In genomic region chr1:36088577-36089392, GRCh38 we compare ENCODE assay signal across 8 cellular contexts. TPM values are rescaled to one million over a fixed set of nuclear protein-coding genes. Genes with fewer than 3 reads are reported as not detected.
DNase-seq lines count a peak whose midpoint lies in the region; ATAC-seq and TF ChIP-seq lines count a peak whose summit lies in the region.

Gene ADPRS, plus strand, starts transcription at chr1:36088892. Its CDS starts 13 bp downstream, at chr1:36088905.

- H3K79me2 ChIP-seq in SK-N-SH (ENCODE audit: insufficient read depth) = peaks cover 40% of the 10 kb centered on the region

- H2AFZ ChIP-seq in SK-N-SH (ENCODE audit: low read depth) = peak within 1 kb of the TSS; percentile 100

- H3K27me3 ChIP-seq in SK-N-SH (ENCODE audit: insufficient read depth) = no peaks in the 10 kb centered on the region
- H3K27me3 ChIP-seq in suprapubic skin = no peaks in the 10 kb centered on the region

- peak within 1 kb of the TSS; percentile 84 for H3K9ac ChIP-seq in SK-N-SH

- ATAC-seq in HG02571 (IDR thresholded peaks at IDR 0.05; ENCODE audit: unreplicated experiment) = peak; percentile 76

- H3K9me2 ChIP-seq in SK-N-SH = no peaks in the 10 kb centered on the region

- H3K9me3 ChIP-seq in SK-N-SH (no peaks in the 10 kb centered on the region), suprapubic skin (no peaks in the 10 kb centered on the region)

- peaks cover 3 to 47% of the 10 kb centered on the region in 2 experiments; a peak in 3 of 4 replicates for H3K4me1 ChIP-seq in SK-N-SH (ENCODE audit: control insufficient read depth in 1 of 2, insufficient read depth in 2 of 2, low read depth in 1 of 2, low read length in 1 of 2)
- H3K4me1 ChIP-seq in suprapubic skin = peaks cover 46% of the 10 kb centered on the region

- under 1% methylated on average over 26 of the region's 84 CpGs for WGBS in SK-N-SH (ENCODE audit: low lambda C conversion rate)
- 0% methylated on average over 7 of the region's 84 CpGs for WGBS in suprapubic skin

- TF ChIP-seq RAD21 in SK-N-SH (IDR thresholded peaks at IDR 0.05; ENCODE audit: low read length) = peak; percentile 43

- H3K27ac ChIP-seq in SK-N-SH (ENCODE audit: low read depth in 2 of 2, low read length in 1 of 2) (peak within 1 kb of the TSS; percentile 45 to 91; a peak in 3 of 4 replicates), suprapubic skin (peak within 1 kb of the TSS; percentile 88)

- TF ChIP-seq CTCF in NB4 (IDR thresholded peaks at IDR 0.05; ENCODE audit: low read depth, low read length) = peak; percentile 77
- peak; percentile 93 for TF ChIP-seq CTCF in SK-N-SH (IDR thresholded peaks at IDR 0.05)
- peak; percentile 93 to 99 for TF ChIP-seq CTCF in suprapubic skin (IDR thresholded peaks at IDR 0.05)

- H3K36me3 ChIP-seq in SK-N-SH (replicated peaks in 1 of 2; ENCODE audit: control insufficient read depth in 1 of 2, insufficient read depth in 2 of 2, low read length in 1 of 2) (peaks cover 12 to 29% of the 10 kb centered on the region in 2 experiments), suprapubic skin (peaks cover 24% of the 10 kb centered on the region)

- H3F3A ChIP-seq in SK-N-SH (replicated peaks; ENCODE audit: insufficient read depth) = peaks cover 5% of the 10 kb centered on the region

- no peaks in the 10 kb centered on the region for H4K20me1 ChIP-seq in SK-N-SH (ENCODE audit: insufficient read depth)

- POLR2A ChIA-PET in SK-N-SH (lab: Yijun Ruan, JAX) = no interaction called here

- peak in 1 of 2 experiments; percentile 54; a peak in 1 of 4 replicates for TF ChIP-seq EP300 in SK-N-SH (IDR thresholded peaks at IDR 0.05; ENCODE audit: borderline replicate concordance in 1 of 2, low read depth in 1 of 2, low read length in 1 of 2)
- TF ChIP-seq EP300 in suprapubic skin (IDR thresholded peaks at IDR 0.05) = no peak

- CTCF ChIA-PET in SK-N-SH (lab: Yijun Ruan, JAX) = interaction anchor here (0.7 to 32.6 kb wide), 3 partner anchors 11 to 46 kb away, joined by 3 to 700 read pairs (median 4); no protein-coding TSS in a partner anchor

- DNase-seq in NB4 (ENCODE audit: low read depth) (peak; percentile 92), SK-N-SH (peak; percentile 95), globus pallidus (ENCODE audit: low spot score) (peak; percentile 80), occipital lobe (lab: John Stamatoyannopoulos, UW) (peak; percentile 77), suprapubic skin (ENCODE audit: low spot score in 2 of 2) (peak; percentile 93)
- peak; percentile 90 for DNase-seq in activated naive CD4-positive, alpha-beta T cell treated with anti-CD3 and anti-CD28 coated beads, Interleukin-2, amount 50 U/mL, for 16 hours

- peak within 1 kb of the TSS; percentile 99 for H3K4me2 ChIP-seq in SK-N-SH

- TF ChIP-seq POLR2A in GM10847 (IDR thresholded peaks at IDR 0.05; ENCODE audit: extremely low read depth, insufficient read length) (peak; percentile 95), NB4 (IDR thresholded peaks at IDR 0.05; ENCODE audit: extremely low read depth, insufficient read length) (peak; percentile 82), suprapubic skin (IDR thresholded peaks at IDR 0.05) (peak; percentile 80 to 84)

- H3K4me3 ChIP-seq in NB4 (ENCODE audit: low read depth, low read length) (peak within 1 kb of the TSS; percentile 85), SK-N-SH (ENCODE audit: low read depth in 2 of 2, low read length in 1 of 2) (peak within 1 kb of the TSS; percentile 95 to 97), suprapubic skin (peak within 1 kb of the TSS; percentile 99)

TF ChIP-seq in SK-N-SH, 30 proteins besides CTCF, POLR2A, EP300 and RAD21 (continues in another document):
- no peak; the same call in 1 of the 2 replicates for TF ChIP-seq NRF1 (IDR thresholded peaks at IDR 0.05; ENCODE audit: low read depth, low read length)
- peak; percentile 72; the same call in 1 of the 2 replicates for TF ChIP-seq REST (IDR thresholded peaks at IDR 0.05; ENCODE audit: low read depth, low read length)
- peak; percentile 32; the same call in 1 of the 2 replicates for TF ChIP-seq TCF12 (IDR thresholded peaks at IDR 0.05)
- no peak for TF ChIP-seq IRF3 (IDR thresholded peaks at IDR 0.05; ENCODE audit: low read depth, low read length)
- no peak; the same call in 1 of the 2 replicates for TF ChIP-seq FOXM1 (IDR thresholded peaks at IDR 0.05; ENCODE audit: low read depth)
- no peak for TF ChIP-seq RFX5 (IDR thresholded peaks at IDR 0.05; ENCODE audit: low read length)
- peak; percentile 78 for TF ChIP-seq MXI1 (IDR thresholded peaks at IDR 0.05; ENCODE audit: low read depth, low read length)
- TF ChIP-seq PBX3 (IDR thresholded peaks at IDR 0.05) = peak; percentile 38; the same call in 1 of the 2 replicates
- TF ChIP-seq CHD2 (IDR thresholded peaks at IDR 0.05; ENCODE audit: low read length, partially characterized antibody) = peak; percentile 83
- peak; percentile 46; the same call in 1 of the 2 replicates for TF ChIP-seq FOXJ3 (CRISPR knock-in tag; IDR thresholded peaks at IDR 0.05)
- peak; percentile 75; the same call in 1 of the 2 replicates for TF ChIP-seq MAX (IDR thresholded peaks at IDR 0.05; ENCODE audit: low read depth)
- TF ChIP-seq ELF1 (IDR thresholded peaks at IDR 0.05) = peak; percentile 91
- peak; percentile 96 for TF ChIP-seq GABPA (IDR thresholded peaks at IDR 0.05; ENCODE audit: low read depth)
- peak; percentile 56 for TF ChIP-seq SMC3 (IDR thresholded peaks at IDR 0.05; ENCODE audit: low read depth, low read length)
- 0 out of 2 replicates have a peak, but pooled peaks have one; percentile 27 for TF ChIP-seq ZBTB33 (IDR thresholded peaks at IDR 0.05; ENCODE audit: borderline replicate concordance, low read depth)
- TF ChIP-seq FOSL2 (IDR thresholded peaks at IDR 0.05; ENCODE audit: borderline replicate concordance, low read depth) = no peak; the same call in 1 of the 2 replicates

RNA-seq across cellular contexts. Expression of gene ADPRS, which starts in this region (rescaled TPM):
- 54.2 and 62.3 TPM in 2 replicates for polyA plus RNA-seq in SK-N-SH (2012; rRNA removed)
- polyA plus RNA-seq in SK-N-SH (2012; cell fraction: cytosol; rRNA removed) = 34.6 and 47.4 TPM in 2 replicates
- 51.1 and 60.8 TPM in 2 replicates for polyA plus RNA-seq in SK-N-SH (2012; cell fraction: nucleus; rRNA removed)
- total RNA-seq in occipital lobe (19.5 TPM), suprapubic skin (10 to 100 TPM; 40.5 to 68.5 (median 51.9) TPM)

Comparison
In these comparisons a context has a peak if more than half of its experiments do, and no peak if none do; other contexts are left out.
1. Peak in every context shown above with its lines: DNase-seq, ATAC-seq, H3K4me3 ChIP-seq and H3K27ac ChIP-seq.